8 cellular contexts compared by ENCODE assay signal in genomic region chr16:89241187-89242003, GRCh38. TPM values are rescaled to one million over a fixed set of nuclear protein-coding genes. Genes with fewer than 3 reads are reported as not detected.
A peak's percentile ranks its signal among the peaks of the same experiment; 100 is the strongest.
DNase-seq lines count a peak whose midpoint lies in the region; ATAC-seq and TF ChIP-seq lines count a peak whose summit lies in the region.

No MANE protein-coding gene starts in this region.

- H3K4me1 ChIP-seq in KMS-11 (ENCODE audit: low read depth, poor library complexity, severe bottlenecking) (no peaks in the 10 kb centered on the region), parathyroid adenoma (no peaks in the 10 kb centered on the region), tibial artery (peaks cover 0 to 10% (median 6%) of the 10 kb centered on the region in 4 donors)

- H3K4me2 ChIP-seq in KMS-11: peak overlapping the region; percentile 69
- peak overlapping the region; percentile 70 for H3K4me2 ChIP-seq in parathyroid adenoma (ENCODE audit: low read length)

- TSS peak; percentile 96 for BruUV-seq in Calu3 (replicated peaks; lab: Mats Ljungman, UMichigan)

- H3K27me3 Mint-ChIP-seq in Calu3 (ENCODE audit: unreplicated experiment): peaks cover 38% of the 10 kb centered on the region
- H3K27me3 Mint-ChIP-seq in activated naive CD8-positive, alpha-beta T cell treated with anti-CD3 and anti-CD28 coated beads for 36 hours: no peaks in the 10 kb centered on the region

- peaks cover 40% of the 10 kb centered on the region for H3K36me3 Mint-ChIP-seq in Calu3 (ENCODE audit: insufficient read depth, unreplicated experiment)
- H3K36me3 Mint-ChIP-seq in activated naive CD8-positive, alpha-beta T cell treated with anti-CD3 and anti-CD28 coated beads for 36 hours: peaks cover 5% of the 10 kb centered on the region

- H3K9ac ChIP-seq in KMS-11 (peak overlapping the region; percentile 68), parathyroid adenoma (peak overlapping the region; percentile 4)

- H3K27ac ChIP-seq in KMS-11 (peak overlapping the region; percentile 72), parathyroid adenoma (peak overlapping the region; percentile 85), tibial artery (peak overlapping the region; percentile 91 to 99)

- peak overlapping the region; percentile 84 for H3K4me3 Mint-ChIP-seq in Calu3 (ENCODE audit: low read depth, unreplicated experiment)
- peak overlapping the region; percentile 99 for H3K4me3 Mint-ChIP-seq in activated naive CD8-positive, alpha-beta T cell treated with anti-CD3 and anti-CD28 coated beads for 36 hours

- no peak overlapping the region for H3K4me3 ChIP-seq in KMS-11 (IDR thresholded peaks at IDR 0.05; ENCODE audit: insufficient read depth, low read depth, low read length)
- peak overlapping the region; percentile 96 for H3K4me3 ChIP-seq in parathyroid adenoma (ENCODE audit: low read depth, low read length)
- peak overlapping the region; percentile 66 to 95 for H3K4me3 ChIP-seq in tibial artery

- H4K20me1 ChIP-seq in KMS-11 (ENCODE audit: insufficient read depth): no peaks in the 10 kb centered on the region

- H3K36me3 ChIP-seq in KMS-11 (ENCODE audit: insufficient read depth) (no peaks in the 10 kb centered on the region), parathyroid adenoma (ENCODE audit: control insufficient read depth, insufficient read depth, low read length) (no peaks in the 10 kb centered on the region), tibial artery (no peaks in the 10 kb centered on the region)

- peaks cover 9% of the 10 kb centered on the region for H3K4me1 Mint-ChIP-seq in Calu3 (ENCODE audit: low read depth, unreplicated experiment)
- peaks cover 10% of the 10 kb centered on the region for H3K4me1 Mint-ChIP-seq in activated naive CD8-positive, alpha-beta T cell treated with anti-CD3 and anti-CD28 coated beads for 36 hours

- H3K79me2 ChIP-seq in KMS-11 (ENCODE audit: insufficient read depth, low read depth): peaks cover 4% of the 10 kb centered on the region; the same call in 1 of the 2 replicates
- no peaks in the 10 kb centered on the region for H3K79me2 ChIP-seq in parathyroid adenoma

- H2AFZ ChIP-seq in KMS-11 (ENCODE audit: low read depth) (peak overlapping the region; percentile 67), parathyroid adenoma (peak overlapping the region; percentile 79)

- CTCF ChIA-PET in Calu3 (lab: Charles Lee): interaction anchor here (0.7 kb wide), 1 partner anchor 68 kb away, joined by 4 read pairs; no protein-coding TSS in a partner anchor

- H3K27me3 ChIP-seq in KMS-11 (ENCODE audit: insufficient read depth, low read depth) (no peaks in the 10 kb centered on the region), parathyroid adenoma (ENCODE audit: control insufficient read depth, insufficient read depth, low read length) (no peaks in the 10 kb centered on the region), tibial artery (no peaks in the 10 kb centered on the region)

- TF ChIP-seq CTCF in Calu3 (IDR thresholded peaks at IDR 0.05; ENCODE audit: unreplicated experiment) (no peak), KMS-11 (conservative IDR thresholded peaks at IDR 0.05; ENCODE audit: low read depth, low read length) (no peak), parathyroid adenoma (IDR thresholded peaks at IDR 0.05) (no peak), tibial artery (IDR thresholded peaks at IDR 0.05) (no peak)

- intact Hi-C loops in Calu3 (cut with micrococcal nuclease; ENCODE audit: unreplicated experiment) (no loop called here), Right ventricle myocardium superior (cut with DNase I) (no loop called here), tibial artery (cut with DNase I; ENCODE audit: low total_unique reads) (loop anchor here (10.0 kb wide), 1 partner anchor 263 kb away; the partner anchor contains the start of gene SPG7)

- peak overlapping the region; percentile 83 for H3K27ac Mint-ChIP-seq in Calu3 (ENCODE audit: unreplicated experiment)
- H3K27ac Mint-ChIP-seq in activated naive CD8-positive, alpha-beta T cell treated with anti-CD3 and anti-CD28 coated beads for 36 hours: peak overlapping the region; percentile 100

- ATAC-seq in GM21390 (IDR thresholded peaks at IDR 0.05; ENCODE audit: unreplicated experiment) (peak; percentile 52), Right ventricle myocardium superior (ENCODE audit: poor library complexity) (peak; percentile 75)

- DNase-seq in Calu3 (peak; percentile 69), SKM-1 treated with dmso at 0.1 percent for 144 hours (lab: John Stamatoyannopoulos, UW; ENCODE audit: unreplicated experiment) (peak; percentile 87), Right ventricle myocardium superior (peak; percentile 74), tibial artery (peak; percentile 51 to 85)
- peak; percentile 80 for DNase-seq in activated naive CD8-positive, alpha-beta T cell treated with anti-CD3 and anti-CD28 coated beads for 36 hours

- H3K9me3 ChIP-seq in parathyroid adenoma (ENCODE audit: control insufficient read depth, low read length) (no peaks in the 10 kb centered on the region), tibial artery (no peaks in the 10 kb centered on the region)

- no peaks in the 10 kb centered on the region for H3K9me3 Mint-ChIP-seq in Calu3 (ENCODE audit: low read depth, unreplicated experiment)
- H3K9me3 Mint-ChIP-seq in activated naive CD8-positive, alpha-beta T cell treated with anti-CD3 and anti-CD28 coated beads for 36 hours: no peaks in the 10 kb centered on the region

RNA-seq across cellular contexts. Expression of gene ZNF778, which starts 23.9 kb away (rescaled TPM):
- 15.3 and 16.6 TPM in 2 replicates for total RNA-seq in Calu3 (2022)
- 1 to 10 TPM; 8.9 to 9.6 TPM for total RNA-seq in activated naive CD8-positive, alpha-beta T cell treated with anti-CD3 and anti-CD28 coated beads for 36 hours
- 9.9 TPM for total RNA-seq in Right ventricle myocardium superior

RNA-seq across cellular contexts. Expression of gene SLC22A31, which starts 41.1 kb away (rescaled TPM):
- total RNA-seq in Calu3 (2022): 0.52 and 2.0 TPM in 2 replicates
- total RNA-seq in activated naive CD8-positive, alpha-beta T cell treated with anti-CD3 and anti-CD28 coated beads for 36 hours: not detected
- not detected for total RNA-seq in Right ventricle myocardium superior
